ENCODE assay signal across 15 cellular contexts in genomic region chr16:47309581-47310312, GRCh38.
"Had no signal": no experiment of that assay in that cellular context is flagged by ENCODE, and none has a peak within 500 bp of the region (broad histone marks: within the 10 kb centered on the region; RNA-seq: fewer than 3 reads in every experiment).

No MANE protein-coding gene starts in this region.

- H3K27ac Mint-ChIP-seq: activated naive CD8-positive, alpha-beta T cell; natural killer cell; stimulated activated effector memory CD8-positive, alpha-beta T cell treated with anti-CD3 and anti-CD28 coated beads, Interleukin-12 subunit alpha, Interleukin-12 subunit beta, amount 100 ng/mL, for 72 hours had no signal

- ATAC-seq: activated T-cell treated with anti-CD3 and anti-CD28 coated beads, Interleukin-2, amount 50 U/mL, for 4 hours; natural killer cell; right cardiac atrium; stimulated activated effector memory CD8-positive, alpha-beta T cell treated with anti-CD3 and anti-CD28 coated beads, Interleukin-12 subunit alpha, Interleukin-12 subunit beta, amount 100 ng/mL, for 72 hours had no signal

- H3K4me1 ChIP-seq: breast epithelium, tibial artery, uterus had no signal

- H3K9me3 ChIP-seq: breast epithelium, tibial artery, uterus had no signal

- H3K27ac ChIP-seq: breast epithelium, tibial artery, uterus had no signal

- H3K27me3 Mint-ChIP-seq: activated naive CD8-positive, alpha-beta T cell had no signal

- H3K4me1 Mint-ChIP-seq: natural killer cell; stimulated activated effector memory CD8-positive, alpha-beta T cell treated with anti-CD3 and anti-CD28 coated beads, Interleukin-12 subunit alpha, Interleukin-12 subunit beta, amount 100 ng/mL, for 72 hours had no signal

- DNase-seq: activated CD4-positive, alpha-beta T cell treated with anti-CD3 and anti-CD28 coated beads for 1 hour; activated CD4-positive, alpha-beta T cell treated with anti-CD3 and anti-CD28 coated beads, Interleukin-2, amount 50 U/mL, for 48 hours; activated gamma-delta T cell; activated T-cell treated with anti-CD3 and anti-CD28 coated beads, Interleukin-2, amount 50 U/mL, for 4 hours; anterior cingulate cortex; natural killer cell; right cardiac atrium; T-helper 9 cell; tibial artery; uterus had no signal

- H3K4me3 Mint-ChIP-seq: activated naive CD8-positive, alpha-beta T cell; activated T-cell treated with anti-CD3 and anti-CD28 coated beads, Interleukin-2, amount 50 U/mL, for 4 hours; natural killer cell; stimulated activated effector memory CD8-positive, alpha-beta T cell treated with anti-CD3 and anti-CD28 coated beads, Interleukin-12 subunit alpha, Interleukin-12 subunit beta, amount 100 ng/mL, for 72 hours had no signal

- H3K4me3 ChIP-seq: breast epithelium, lung, smooth muscle cell, tibial artery, uterus had no signal

- H3K9me3 Mint-ChIP-seq: activated T-cell treated with anti-CD3 and anti-CD28 coated beads, Interleukin-2, amount 50 U/mL, for 4 hours; stimulated activated effector memory CD8-positive, alpha-beta T cell treated with anti-CD3 and anti-CD28 coated beads, Interleukin-12 subunit alpha, Interleukin-12 subunit beta, amount 100 ng/mL, for 72 hours had no signal

- H3K4me2 ChIP-seq: smooth muscle cell had no signal
